Comparison of ENCODE assay signal across 8 cellular contexts in the genomic region with DNA sequence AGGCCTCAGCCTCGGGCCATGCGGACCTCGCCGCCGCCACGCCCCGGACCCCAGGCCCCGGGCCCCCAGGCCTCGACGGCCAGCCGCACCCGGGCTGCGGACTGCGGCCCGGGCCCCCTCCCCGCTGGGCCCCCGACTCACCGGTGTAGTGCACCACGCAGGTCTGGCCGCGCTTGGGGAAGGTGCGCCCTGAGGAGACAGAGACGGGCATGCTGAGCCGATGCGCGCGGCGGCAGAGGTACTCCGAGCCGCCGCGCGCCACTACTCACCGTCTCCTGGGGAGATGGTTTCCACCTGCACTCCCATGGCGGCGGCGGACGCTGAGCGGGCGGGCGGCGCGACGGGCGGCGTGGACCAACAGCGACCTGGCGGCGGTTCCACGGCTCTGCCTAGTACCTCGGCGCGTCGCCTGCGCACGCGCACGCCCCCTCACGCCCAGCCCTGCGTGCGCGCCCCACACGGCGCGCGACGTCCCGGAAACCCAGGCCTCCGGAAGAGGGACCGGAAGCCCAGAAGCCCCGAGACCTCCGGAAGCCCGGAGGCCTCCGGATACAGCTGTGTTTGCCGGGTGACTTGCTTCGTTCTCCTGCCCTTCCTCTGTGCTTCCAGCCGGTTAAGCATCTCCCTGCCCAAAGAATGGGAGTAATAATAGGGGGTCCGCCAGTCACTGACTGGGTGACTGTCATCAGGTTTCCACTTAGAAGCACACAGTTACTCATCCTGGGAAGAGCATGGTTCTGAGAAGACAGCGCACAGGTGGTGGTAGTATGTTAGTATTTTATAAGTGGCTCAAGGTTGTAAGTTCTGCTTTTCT. TPM values are rescaled to one million over a fixed set of nuclear protein-coding genes. Genes with fewer than 3 reads are reported as not detected.
DNase-seq lines count a peak whose midpoint lies in the region; ATAC-seq lines count a peak whose summit lies in the region.

FKBP1A (minus strand) TSS at position 362 of the 814 bp plus-strand sequence; CDS start at position 306, 56 bp downstream.

- peaks cover 53% of the 10 kb centered on the region for H3K4me1 ChIP-seq in CD8-positive, alpha-beta memory T cell (ENCODE audit: insufficient read depth, low read length)
- peaks cover 45% of the 10 kb centered on the region for H3K4me1 ChIP-seq in effector memory CD4-positive, alpha-beta T cell (ENCODE audit: control insufficient read depth, insufficient read depth, low read length, poor library complexity, severe bottlenecking)

- peaks cover 0 to 6% (median 0%) of the 10 kb centered on the region in 5 donors for H3K9me3 Mint-ChIP-seq in CD8-positive, alpha-beta memory T cell
- no peaks in the 10 kb centered on the region for H3K9me3 Mint-ChIP-seq in memory B cell

- no peaks in the 10 kb centered on the region for H3K36me3 ChIP-seq in CD8-positive, alpha-beta memory T cell (ENCODE audit: insufficient read depth, low read length)
- no peaks in the 10 kb centered on the region for H3K36me3 ChIP-seq in effector memory CD4-positive, alpha-beta T cell (ENCODE audit: control insufficient read depth, insufficient read depth, low read length)

- peak within 1 kb of the TSS; percentile 95 for H3K4me3 ChIP-seq in CD8-positive, alpha-beta memory T cell (ENCODE audit: low read length)
- H3K4me3 ChIP-seq in effector memory CD4-positive, alpha-beta T cell (ENCODE audit: insufficient read depth, low read depth, low read length, poor library complexity, severe bottlenecking) = peak within 1 kb of the TSS; percentile 69

- peaks cover 52 to 57% (median 52%) of the 10 kb centered on the region in 3 donors for H3K4me1 Mint-ChIP-seq in CD8-positive, alpha-beta memory T cell
- peaks cover 60% of the 10 kb centered on the region for H3K4me1 Mint-ChIP-seq in memory B cell

- peaks cover 11 to 16% of the 10 kb centered on the region in 2 donors for H3K27me3 Mint-ChIP-seq in CD8-positive, alpha-beta memory T cell
- H3K27me3 Mint-ChIP-seq in memory B cell = no peaks in the 10 kb centered on the region

- POLR2A ChIA-PET in CD8-positive, alpha-beta memory T cell (lab: Charles Lee) = interaction anchor here (0.9 to 1.5 kb wide), 2 partner anchors 26 to 68 kb away, joined by 3 read pairs; no protein-coding TSS in a partner anchor

- H3K9me3 ChIP-seq in CD8-positive, alpha-beta memory T cell (ENCODE audit: low read length) = no peaks in the 10 kb centered on the region
- no peaks in the 10 kb centered on the region for H3K9me3 ChIP-seq in effector memory CD4-positive, alpha-beta T cell (ENCODE audit: control insufficient read depth, low read length)

- H3K27ac ChIP-seq in CD8-positive, alpha-beta memory T cell (ENCODE audit: low read depth, low read length) = peak within 1 kb of the TSS; percentile 76
- H3K27ac ChIP-seq in effector memory CD4-positive, alpha-beta T cell (ENCODE audit: insufficient read depth, low read length, poor library complexity, severe bottlenecking) = peak within 1 kb of the TSS; percentile 70

- peak within 1 kb of the TSS; percentile 79 to 97 (median 92) for H3K4me3 Mint-ChIP-seq in CD8-positive, alpha-beta memory T cell
- H3K4me3 Mint-ChIP-seq in memory B cell = peak within 1 kb of the TSS; percentile 96

- ATAC-seq in GM21360 (IDR thresholded peaks at IDR 0.05; ENCODE audit: unreplicated experiment) (peak; percentile 76), memory B cell (ENCODE audit: low read depth) (peak; percentile 86)

- CTCF ChIA-PET in CD8-positive, alpha-beta memory T cell (lab: Charles Lee) = interaction anchor here (0.7 to 2.6 kb wide), 5 partner anchors 16 to 384 kb away, joined by 3 to 13 read pairs (median 3); partner anchors contain the start of gene NSFL1C

- H3K36me3 Mint-ChIP-seq in CD8-positive, alpha-beta memory T cell = peaks cover 2 to 8% (median 5%) of the 10 kb centered on the region in 3 donors
- peaks cover 1% of the 10 kb centered on the region for H3K36me3 Mint-ChIP-seq in memory B cell

- peak; percentile 83 to 95 (median 87) for DNase-seq in CD8-positive, alpha-beta memory T cell
- peak; percentile 96 for DNase-seq in HT-29 (ENCODE audit: low spot score)
- DNase-seq in NK-92 treated with Interleukin-12 subunit alpha and Interleukin-12 subunit beta, amount 100 ng/mL, for 24 hours (lab: John Stamatoyannopoulos, UW) = peak; percentile 83
- DNase-seq in activated CD8-positive, alpha-beta memory T cell treated with anti-CD3 and anti-CD28 coated beads for 24 hours = peak; percentile 94
- DNase-seq in effector memory CD4-positive, alpha-beta T cell = peak; percentile 85 to 87 (median 86)
- DNase-seq in memory B cell (ENCODE audit: low spot score in 2 of 2) = peak; percentile 80 to 89
- peak; percentile 74 for DNase-seq in stimulated activated CD8-positive, alpha-beta memory T cell treated with anti-CD3 and anti-CD28 coated beads, Interleukin-12 subunit alpha, Interleukin-12 subunit beta, amount 100 ng/mL, for 24 hours (ENCODE audit: extremely low read depth)

- peak within 1 kb of the TSS; percentile 80 to 98 (median 94) for H3K27ac Mint-ChIP-seq in CD8-positive, alpha-beta memory T cell
- peak within 1 kb of the TSS; percentile 97 for H3K27ac Mint-ChIP-seq in memory B cell

- H3K27me3 ChIP-seq in CD8-positive, alpha-beta memory T cell (ENCODE audit: insufficient read depth, low read length, poor library complexity, severe bottlenecking) = no peaks in the 10 kb centered on the region
- H3K27me3 ChIP-seq in effector memory CD4-positive, alpha-beta T cell (replicated peaks; ENCODE audit: control insufficient read depth, insufficient read depth, low read length, poor library complexity, severe bottlenecking) = no peaks in the 10 kb centered on the region

RNA-seq across cellular contexts. Expression of gene FKBP1A, which starts in this region (rescaled TPM):
- total RNA-seq in CD8-positive, alpha-beta memory T cell = 100 to 1,000 TPM; 274 TPM
- polyA plus RNA-seq in CD8-positive, alpha-beta memory T cell = 43.1 TPM
- 86.3 and 91.6 TPM in 2 replicates for total RNA-seq in HT-29 (2014; rRNA removed; shearing (Covaris generic))

Comparison
In these comparisons a context has a peak if more than half of its experiments do, and no peak if none do; other contexts are left out.
1. Peak in every context shown above with its lines: DNase-seq, ATAC-seq, H3K4me3 ChIP-seq and H3K27ac ChIP-seq.